Comparison of ENCODE assay signal across 10 cellular contexts in genomic region chr9:114370251-114370984, GRCh38.
DNase-seq lines count a peak whose midpoint lies in the region; ATAC-seq and TF ChIP-seq lines count a peak whose summit lies in the region.
"Had no signal": no experiment of that assay in that cellular context is flagged by ENCODE, and none has a peak within 500 bp of the region (broad histone marks: within the 10 kb centered on the region; RNA-seq: fewer than 3 reads in every experiment).

No MANE protein-coding gene starts in this region.

- H3K9ac ChIP-seq in subcutaneous abdominal adipose tissue (ENCODE audit: low read length in 5 of 5): no peak overlapping the region

- POLR2A ChIA-PET in RWPE1 (lab: Yijun Ruan, JAX; ENCODE audit: low non-redundant PET): no interaction called here

- CTCF ChIA-PET in RWPE1 (lab: Yijun Ruan, JAX): interaction anchor here (0.7 kb wide), 2 partner anchors 9 to 234 kb away, joined by 3 to 4 read pairs; no protein-coding TSS in a partner anchor

- no peak for DNase-seq in T-helper 1 cell
- no peak for DNase-seq in RWPE1 (ENCODE audit: low spot score)
- peak in 28 of 42 donors; percentile 21 to 78 (median 58) for DNase-seq in head of caudate nucleus
- no peak for DNase-seq in NCI-H2081 treated with DMSO at 0.1 percent for 48 hours (lab: John Stamatoyannopoulos, UW)
- DNase-seq: body of pancreas had no signal

- H3K27me3 ChIP-seq in subcutaneous abdominal adipose tissue (ENCODE audit: control insufficient read depth in 5 of 5, insufficient read depth in 4 of 5, low read length in 5 of 5): peaks cover 0 to 2% (median 0%) of the 10 kb centered on the region in 5 donors
- H3K27me3 ChIP-seq: body of pancreas had no signal

- H3K9me3 Mint-ChIP-seq in T-helper 1 cell treated with Interleukin-12 subunit alpha and Interleukin-12 subunit beta and Interleukin-4 antibody, amounts not matched to agents 30 μg/mL and 1 μg/mL, for 36 hours: no peaks in the 10 kb centered on the region
- H3K9me3 Mint-ChIP-seq: nephron had no signal

- no peak for ATAC-seq in GM18868 (IDR thresholded peaks at IDR 0.05; ENCODE audit: unreplicated experiment)
- ATAC-seq in GM21619 (IDR thresholded peaks at IDR 0.05; ENCODE audit: unreplicated experiment): no peak
- ATAC-seq: body of pancreas had no signal

- peaks cover 76% of the 10 kb centered on the region for H3K4me1 Mint-ChIP-seq in T-helper 1 cell treated with Interleukin-12 subunit alpha and Interleukin-12 subunit beta and Interleukin-4 antibody, amounts not matched to agents 30 μg/mL and 1 μg/mL, for 36 hours (ENCODE audit: low read depth)
- H3K4me1 Mint-ChIP-seq: nephron had no signal

- H3K36me3 ChIP-seq in subcutaneous abdominal adipose tissue (ENCODE audit: control insufficient read depth in 5 of 5, insufficient read depth in 5 of 5, low read length in 5 of 5): peaks cover 0 to 57% (median 50%) of the 10 kb centered on the region in 5 donors

- H3K27ac ChIP-seq in RWPE1 (peak overlapping the region; percentile 11), subcutaneous abdominal adipose tissue (ENCODE audit: low read depth, low read length) (peak overlapping the region; percentile 81)
- H3K27ac ChIP-seq: body of pancreas had no signal

- peak overlapping the region; percentile 46 for H3K27ac Mint-ChIP-seq in T-helper 1 cell treated with Interleukin-12 subunit alpha and Interleukin-12 subunit beta and Interleukin-4 antibody, amounts not matched to agents 30 μg/mL and 1 μg/mL, for 36 hours
- H3K27ac Mint-ChIP-seq: nephron had no signal

- TF ChIP-seq CTCF in RWPE1 (conservative IDR thresholded peaks at IDR 0.05; ENCODE audit: low read depth): no peak

- H3K9me3 ChIP-seq in subcutaneous abdominal adipose tissue (ENCODE audit: control insufficient read depth in 5 of 5, low read length in 5 of 5): peaks cover 0 to 2% (median 0%) of the 10 kb centered on the region in 5 donors
- H3K9me3 ChIP-seq: body of pancreas had no signal

- peak overlapping the region; percentile 22 for H3K4me3 Mint-ChIP-seq in T-helper 1 cell treated with Interleukin-12 subunit alpha and Interleukin-12 subunit beta and Interleukin-4 antibody, amounts not matched to agents 30 μg/mL and 1 μg/mL, for 36 hours
- H3K4me3 Mint-ChIP-seq: nephron had no signal

- no peak overlapping the region for H3K4me3 ChIP-seq in subcutaneous abdominal adipose tissue (ENCODE audit: low read depth in 1 of 5, low read length in 5 of 5)
- H3K4me3 ChIP-seq: body of pancreas had no signal

- intact Hi-C loops in head of caudate nucleus (cut with DNase I): no loop called here

- H3K27me3 Mint-ChIP-seq in T-helper 1 cell treated with Interleukin-12 subunit alpha and Interleukin-12 subunit beta and Interleukin-4 antibody, amounts not matched to agents 30 μg/mL and 1 μg/mL, for 36 hours (ENCODE audit: low read depth): no peaks in the 10 kb centered on the region

- peaks cover 76% of the 10 kb centered on the region for H3K36me3 Mint-ChIP-seq in T-helper 1 cell treated with Interleukin-12 subunit alpha and Interleukin-12 subunit beta and Interleukin-4 antibody, amounts not matched to agents 30 μg/mL and 1 μg/mL, for 36 hours (ENCODE audit: low read depth)

- peaks cover 10 to 64% (median 56%) of the 10 kb centered on the region in 5 donors for H3K4me1 ChIP-seq in subcutaneous abdominal adipose tissue (ENCODE audit: control insufficient read depth in 5 of 5, insufficient read depth in 5 of 5, low read length in 5 of 5)
- H3K4me1 ChIP-seq: body of pancreas had no signal

Comparison
In these comparisons a context has a peak if more than half of its experiments do, and no peak if none do; other contexts are left out.
1. DNase-seq: peak in head of caudate nucleus (28 of 42); none in T-helper 1 cell (0 of 5), RWPE1 (single experiment) and NCI-H2081 treated with DMSO at 0.1 percent for 48 hours (single experiment).